Comparison of ENCODE assay signal across 8 cellular contexts in genomic region chr1:54950361-54951163, GRCh38. TPM values are rescaled to one million over a fixed set of nuclear protein-coding genes. Genes with fewer than 3 reads are reported as not detected.
DNase-seq lines count a peak whose midpoint lies in the region; ATAC-seq and TF ChIP-seq lines count a peak whose summit lies in the region.

No MANE protein-coding gene starts in this region.

- peak overlapping the region; percentile 44 for H3K4ac ChIP-seq in mesendoderm (ENCODE audit: low read depth, low read length)

- no peaks in the 10 kb centered on the region for H3K36me3 Mint-ChIP-seq in activated CD4-positive, alpha-beta memory T cell treated with anti-CD3 and anti-CD28 coated beads, Interleukin-2, amount 10 ng/mL, durations not matched to agents 7 days and 5 days (ENCODE audit: low read depth)
- H3K36me3 Mint-ChIP-seq in endodermal cell (ENCODE audit: low read depth) = peaks cover 2% of the 10 kb centered on the region

- peak overlapping the region; percentile 4 for H3K4me2 ChIP-seq in mesendoderm (ENCODE audit: low read length)

- H3K9me3 Mint-ChIP-seq in activated CD4-positive, alpha-beta memory T cell treated with anti-CD3 and anti-CD28 coated beads, Interleukin-2, amount 10 ng/mL, durations not matched to agents 7 days and 5 days = no peaks in the 10 kb centered on the region
- H3K9me3 Mint-ChIP-seq in endodermal cell = peaks cover 12% of the 10 kb centered on the region

- H3K9ac ChIP-seq in endodermal cell (ENCODE audit: extremely low read depth, low read length, poor library complexity, severe bottlenecking) (no peak overlapping the region), mesendoderm (ENCODE audit: low read length) (peak overlapping the region; percentile 57)

- no peaks in the 10 kb centered on the region for H3K9me3 ChIP-seq in endodermal cell (ENCODE audit: control insufficient read depth, low read length)

- no peak overlapping the region for H2BK120ac ChIP-seq in mesendoderm (ENCODE audit: low read depth, low read length)

- H3K4me3 Mint-ChIP-seq in activated CD4-positive, alpha-beta memory T cell treated with anti-CD3 and anti-CD28 coated beads, Interleukin-2, amount 10 ng/mL, durations not matched to agents 7 days and 5 days = no peak overlapping the region
- H3K4me3 Mint-ChIP-seq in endodermal cell = no peak overlapping the region

- no peaks in the 10 kb centered on the region for H3K79me2 ChIP-seq in mesendoderm (ENCODE audit: control insufficient read depth, insufficient read depth, low read length)

- no peak overlapping the region for H2BK15ac ChIP-seq in mesendoderm (replicated peaks; ENCODE audit: low read depth)

- no peaks in the 10 kb centered on the region for H3K27me3 ChIP-seq in endodermal cell (ENCODE audit: control insufficient read depth, insufficient read depth, low read length, poor library complexity, severe bottlenecking)
- no peaks in the 10 kb centered on the region for H3K27me3 ChIP-seq in mesendoderm (ENCODE audit: insufficient read depth, low read length, poor library complexity)

- ATAC-seq in HG03175 (IDR thresholded peaks at IDR 0.05; ENCODE audit: unreplicated experiment) (peak; percentile 57), HG02610 (IDR thresholded peaks at IDR 0.05; ENCODE audit: unreplicated experiment) (no peak)

- peak overlapping the region; percentile 80 for H3K56ac ChIP-seq in mesendoderm (ENCODE audit: low read length)

- H3K79me1 ChIP-seq in mesendoderm (ENCODE audit: low read length) = no peaks in the 10 kb centered on the region

- DNase-seq in DMS 273 (lab: John Stamatoyannopoulos, UW; ENCODE audit: unreplicated experiment) = peak; percentile 87
- DNase-seq in NCI-H510A treated with DMSO at 0.1 percent for 48 hours (lab: John Stamatoyannopoulos, UW) = peak; percentile 71
- peak; percentile 70 for DNase-seq in activated CD4-positive, alpha-beta memory T cell treated with anti-CD3 and anti-CD28 coated beads, Interleukin-2, amount 10 ng/mL, durations not matched to agents 7 days and 5 days
- peak; percentile 95 for DNase-seq in endodermal cell
- DNase-seq in mesendoderm = peak; percentile 88
- DNase-seq in stimulated activated CD8-positive, alpha-beta memory T cell treated with anti-CD3 and anti-CD28 coated beads, Interleukin-15, amount 100 ng/mL, for 1 hour (ENCODE audit: low read depth) = peak; percentile 11

- H4K8ac ChIP-seq in mesendoderm (ENCODE audit: low read depth, low read length) = no peak overlapping the region

- no peak overlapping the region for H3K27ac ChIP-seq in endodermal cell (ENCODE audit: low read depth, low read length)
- H3K27ac ChIP-seq in mesendoderm (ENCODE audit: low read depth, low read length) = no peak overlapping the region

- peaks cover 41% of the 10 kb centered on the region for H3K4me1 Mint-ChIP-seq in activated CD4-positive, alpha-beta memory T cell treated with anti-CD3 and anti-CD28 coated beads, Interleukin-2, amount 10 ng/mL, durations not matched to agents 7 days and 5 days
- peaks cover 12% of the 10 kb centered on the region for H3K4me1 Mint-ChIP-seq in endodermal cell

- 34 to 46% methylated on average over 23 to 27 of the region's 27 CpGs for WGBS in endodermal cell (ENCODE audit: insufficient coverage in 1 of 2, insufficient read length in 1 of 2), 2 experiments
- WGBS in mesendoderm (ENCODE audit: extremely low coverage, insufficient coverage, low lambda C conversion rate) = no CpG with 5 or more reads among the region's 27 CpGs

- CTCF ChIA-PET in activated CD4-positive, alpha-beta memory T cell treated with anti-CD3 and anti-CD28 coated beads, Interleukin-2, amount 10 ng/mL, durations not matched to agents 7 days and 5 days (lab: Charles Lee) = interaction anchor here (0.6 to 14.0 kb wide), 21 partner anchors 9 to 388 kb away, joined by 3 to 353 read pairs (median 5); partner anchors contain the start of genes BSND and DHCR24

- peak overlapping the region; percentile 13 for H3K18ac ChIP-seq in mesendoderm (ENCODE audit: low read length)

- H3K36me3 ChIP-seq in endodermal cell (ENCODE audit: control insufficient read depth, insufficient read depth, low read length) = no peaks in the 10 kb centered on the region
- no peaks in the 10 kb centered on the region for H3K36me3 ChIP-seq in mesendoderm (ENCODE audit: control insufficient read depth, insufficient read depth, low read length)

- H2BK5ac ChIP-seq in mesendoderm (ENCODE audit: low read length) = no peak overlapping the region

- no peak overlapping the region for H3K23ac ChIP-seq in mesendoderm (ENCODE audit: low read length)

- no peak overlapping the region for H2AK5ac ChIP-seq in mesendoderm (ENCODE audit: low read length)

- TF ChIP-seq CTCF in endodermal cell (conservative IDR thresholded peaks at IDR 0.05) = peak; percentile 86

- H3K4me1 ChIP-seq in endodermal cell (ENCODE audit: control insufficient read depth, insufficient read depth, low read length) (no peaks in the 10 kb centered on the region), mesendoderm (ENCODE audit: control insufficient read depth, low read depth, low read length) (no peaks in the 10 kb centered on the region)

- peak overlapping the region; percentile 2 for H4K5ac ChIP-seq in mesendoderm (ENCODE audit: low read length)

- POLR2A ChIA-PET in activated CD4-positive, alpha-beta memory T cell treated with anti-CD3 and anti-CD28 coated beads, Interleukin-2, amount 10 ng/mL, durations not matched to agents 7 days and 5 days (lab: Charles Lee) = interaction anchor here (1.1 to 3.2 kb wide), 2 partner anchors 45 to 86 kb away, joined by 3 to 34 read pairs; no protein-coding TSS in a partner anchor

- H3K27me3 Mint-ChIP-seq in activated CD4-positive, alpha-beta memory T cell treated with anti-CD3 and anti-CD28 coated beads, Interleukin-2, amount 10 ng/mL, durations not matched to agents 7 days and 5 days = peaks cover 7% of the 10 kb centered on the region
- H3K27me3 Mint-ChIP-seq in endodermal cell (ENCODE audit: insufficient read depth) = peaks cover 7% of the 10 kb centered on the region

- H3K4me3 ChIP-seq in endodermal cell (ENCODE audit: low read length) (no peak overlapping the region), mesendoderm (ENCODE audit: low read length) (no peak overlapping the region)

- H3K27ac Mint-ChIP-seq in activated CD4-positive, alpha-beta memory T cell treated with anti-CD3 and anti-CD28 coated beads, Interleukin-2, amount 10 ng/mL, durations not matched to agents 7 days and 5 days = peak overlapping the region; percentile 32
- H3K27ac Mint-ChIP-seq in endodermal cell = peak overlapping the region; percentile 36

RNA-seq across cellular contexts. Expression of gene TMEM61, which starts 29.9 kb away (rescaled TPM):
- total RNA-seq in activated CD4-positive, alpha-beta memory T cell treated with anti-CD3 and anti-CD28 coated beads, Interleukin-2, amount 10 ng/mL, durations not matched to agents 7 days and 5 days = not detected
- total RNA-seq in endodermal cell = not detected
- polyA plus RNA-seq in endodermal cell (2013, experiment 1 of 2) = 0.28 TPM
- polyA plus RNA-seq in endodermal cell (2013, experiment 2 of 2) = 0.33 TPM
- polyA plus RNA-seq in mesendoderm (2013, experiment 1 of 2) = 0.44 TPM
- polyA plus RNA-seq in mesendoderm (2013, experiment 2 of 2) = 0.38 TPM

RNA-seq across cellular contexts. Expression of gene BSND, which starts 48.2 kb away (rescaled TPM):
- under 1 TPM; 0.08 to 0.13 TPM for total RNA-seq in activated CD4-positive, alpha-beta memory T cell treated with anti-CD3 and anti-CD28 coated beads, Interleukin-2, amount 10 ng/mL, durations not matched to agents 7 days and 5 days
- under 1 TPM; 0.13 to 0.20 TPM for total RNA-seq in endodermal cell
- polyA plus RNA-seq in endodermal cell (2013, experiment 1 of 2) = not detected
- polyA plus RNA-seq in endodermal cell (2013, experiment 2 of 2) = 0.04 TPM
- 0.18 TPM for polyA plus RNA-seq in mesendoderm (2013, experiment 1 of 2)
- polyA plus RNA-seq in mesendoderm (2013, experiment 2 of 2) = 0.21 TPM

Comparison
In these comparisons a context has a peak if more than half of its experiments do, and no peak if none do; other contexts are left out.
1. DNase-seq: peak in every context shown above with its lines; median percentile 95 in endodermal cell; 88 in mesendoderm; 87 in DMS 273; 71 in NCI-H510A treated with DMSO at 0.1 percent for 48 hours; 70 in activated CD4-positive, alpha-beta memory T cell treated with anti-CD3 and anti-CD28 coated beads, Interleukin-2, amount 10 ng/mL, durations not matched to agents 7 days and 5 days; 11 in stimulated activated CD8-positive, alpha-beta memory T cell treated with anti-CD3 and anti-CD28 coated beads, Interleukin-15, amount 100 ng/mL, for 1 hour.